ENCODE assay signal across 9 cellular contexts in genomic region chr7:90597879-90598278, GRCh38. TPM values are rescaled to one million over a fixed set of nuclear protein-coding genes. Genes with fewer than 3 reads are reported as not detected.
DNase-seq lines count a peak whose midpoint lies in the region; ATAC-seq and TF ChIP-seq lines count a peak whose summit lies in the region.
"Had no signal": no experiment of that assay in that cellular context is flagged by ENCODE, and none has a peak within 500 bp of the region (broad histone marks: within the 10 kb centered on the region; RNA-seq: fewer than 3 reads in every experiment).

No MANE protein-coding gene starts in this region.

- H3K36me3 Mint-ChIP-seq in WTC11 (no peaks in the 10 kb centered on the region), immature natural killer cell (no peaks in the 10 kb centered on the region)

- DNase-seq in heart left ventricle: no peak
- DNase-seq in left ventricle myocardium superior: no peak
- no peak for DNase-seq in WTC11 (ENCODE audit: low spot score)
- no peak for DNase-seq in DMS53 treated with DMSO at 0.1 percent for 48 hours (lab: John Stamatoyannopoulos, UW; ENCODE audit: unreplicated experiment)
- DNase-seq in immature natural killer cell: no peak
- DNase-seq: activated CD4-positive, alpha-beta T cell treated with anti-CD3 and anti-CD28 coated beads, Interleukin-2, amount 50 U/mL, for 4 hours had no signal

- H3K27me3 Mint-ChIP-seq in WTC11 (ENCODE audit: low read depth): peaks cover 3% of the 10 kb centered on the region
- peaks cover 3 to 25% (median 10%) of the 10 kb centered on the region in 3 donors for H3K27me3 Mint-ChIP-seq in immature natural killer cell (ENCODE audit: low read depth in 3 of 3)

- H3K36me3 ChIP-seq in heart left ventricle (no peaks in the 10 kb centered on the region), iPS-15b (ENCODE audit: control insufficient read depth, insufficient read depth, low read length) (no peaks in the 10 kb centered on the region), subcutaneous abdominal adipose tissue (ENCODE audit: control insufficient read depth in 5 of 5, insufficient read depth in 5 of 5, low read length in 5 of 5) (no peaks in the 10 kb centered on the region)

- CTCF ChIA-PET in WTC11 (lab: Charles Lee): interaction anchor here (1.2 to 1.7 kb wide), 2 partner anchors 31 to 143 kb away, joined by 4 to 12 read pairs; no protein-coding TSS in a partner anchor

- peaks cover 0 to 38% (median 15%) of the 10 kb centered on the region in 12 donors for H3K4me1 ChIP-seq in heart left ventricle
- H3K4me1 ChIP-seq in iPS-15b (ENCODE audit: control insufficient read depth, insufficient read depth, low read length): peaks cover 10% of the 10 kb centered on the region
- peaks cover 3 to 40% (median 35%) of the 10 kb centered on the region in 5 donors for H3K4me1 ChIP-seq in subcutaneous abdominal adipose tissue (ENCODE audit: control insufficient read depth in 5 of 5, insufficient read depth in 5 of 5, low read length in 5 of 5)

- TF ChIP-seq CTCF in heart left ventricle (IDR thresholded peaks at IDR 0.05): no peak
- no peak for TF ChIP-seq CTCF in WTC11 (IDR thresholded peaks at IDR 0.05)

- H3K9ac ChIP-seq in iPS-15b (ENCODE audit: low read depth, low read length): no peak overlapping the region
- peak overlapping the region in 1 of 5 donors; percentile 68 for H3K9ac ChIP-seq in subcutaneous abdominal adipose tissue (ENCODE audit: low read length in 5 of 5)

- no peaks in the 10 kb centered on the region for H3K27me3 ChIP-seq in heart left ventricle
- H3K27me3 ChIP-seq in iPS-15b (ENCODE audit: control insufficient read depth, insufficient read depth, low read length): peaks cover 13% of the 10 kb centered on the region
- H3K27me3 ChIP-seq in subcutaneous abdominal adipose tissue (ENCODE audit: control insufficient read depth in 5 of 5, insufficient read depth in 4 of 5, low read length in 5 of 5): no peaks in the 10 kb centered on the region

- ATAC-seq in heart left ventricle (no peak), left ventricle myocardium superior (no peak), WTC11 (no peak), GM21360 (IDR thresholded peaks at IDR 0.05; ENCODE audit: unreplicated experiment) (no peak)

- peaks cover 76% of the 10 kb centered on the region for H3K4me1 Mint-ChIP-seq in WTC11
- H3K4me1 Mint-ChIP-seq in immature natural killer cell: peaks cover 14 to 19% of the 10 kb centered on the region in 2 donors

- peak overlapping the region in 2 of 12 donors; percentile 11 to 88 for H3K27ac ChIP-seq in heart left ventricle
- peak overlapping the region; percentile 67 for H3K27ac ChIP-seq in subcutaneous abdominal adipose tissue (ENCODE audit: low read depth, low read length)

- TF ChIP-seq POLR2A in heart left ventricle (IDR thresholded peaks at IDR 0.05): no peak

- H3K4me3 ChIP-seq in heart left ventricle (peak overlapping the region in 11 of 12 donors; percentile 73 to 93 (median 86)), iPS-15b (ENCODE audit: low read depth, low read length) (peak overlapping the region; percentile 81), subcutaneous abdominal adipose tissue (ENCODE audit: low read depth in 1 of 5, low read length in 5 of 5) (peak overlapping the region; percentile 77 to 91 (median 82))

- H3K9me3 Mint-ChIP-seq in WTC11 (no peaks in the 10 kb centered on the region), immature natural killer cell (peaks cover 0 to 16% (median under 1%) of the 10 kb centered on the region in 6 donors)

- peak overlapping the region; percentile 91 for H3K4me3 Mint-ChIP-seq in WTC11
- H3K4me3 Mint-ChIP-seq in immature natural killer cell: peak overlapping the region in 2 of 5 donors; percentile 54 to 71

- 22 to 29% (median 25%) methylated on average over 6 of the region's 6 CpGs for WGBS in heart left ventricle, 4 donors

- intact Hi-C loops in heart left ventricle (cut with DNase I) (loop anchor here in 2 of 10 donors (2.0 to 5.0 kb wide), 2 partner anchors 27 to 46 kb away; no protein-coding TSS in a partner anchor), left ventricle myocardium superior (cut with micrococcal nuclease) (no loop called here)

- no peaks in the 10 kb centered on the region for H3K9me3 ChIP-seq in heart left ventricle
- H3K9me3 ChIP-seq in iPS-15b (ENCODE audit: control insufficient read depth, insufficient read depth, low read length): no peaks in the 10 kb centered on the region
- no peaks in the 10 kb centered on the region for H3K9me3 ChIP-seq in subcutaneous abdominal adipose tissue (ENCODE audit: control insufficient read depth in 5 of 5, low read length in 5 of 5)

- H3K27ac Mint-ChIP-seq in WTC11 (no peak overlapping the region), immature natural killer cell (no peak overlapping the region)

- POLR2A ChIA-PET in WTC11 (lab: Charles Lee): no interaction called here

TF ChIP-seq in WTC11, 78 proteins besides CTCF, POLR2A, EP300 and RAD21:
- TF ChIP-seq PRDM15 (CRISPR knock-in tag; IDR thresholded peaks at IDR 0.05): no peak
- no peak for TF ChIP-seq NFE2L1 (CRISPR knock-in tag; IDR thresholded peaks at IDR 0.05)
- no peak for TF ChIP-seq ZNF671 (CRISPR knock-in tag; IDR thresholded peaks at IDR 0.05)
- no peak for TF ChIP-seq MXD4 (CRISPR knock-in tag; IDR thresholded peaks at IDR 0.05; ENCODE audit: borderline replicate concordance)
- no peak for TF ChIP-seq E2F4 (CRISPR knock-in tag; IDR thresholded peaks at IDR 0.05; ENCODE audit: borderline replicate concordance, low read depth)

RNA-seq across cellular contexts. Expression of gene CDK14, which starts 1.8 kb away (rescaled TPM):
- total RNA-seq in heart left ventricle: 10 to 100 TPM; 12.2 to 37.7 (median 26.3) TPM
- polyA plus RNA-seq in heart left ventricle: 10 to 100 TPM in 1 of 2 donors, 1 to 10 TPM in 1; 2.9 to 13.9 TPM
- total RNA-seq in left ventricle myocardium superior: 23.9 TPM
- 35.0 to 57.9 TPM (median 38.3 TPM) in 3 replicates for total RNA-seq in WTC11 (2021)
- polyA plus RNA-seq in immature natural killer cell: under 1 TPM in 1 of 3 donors, not detected in 2; 0.22 TPM
